ENCODE assay signal across 1 cellular context in the genomic region with DNA sequence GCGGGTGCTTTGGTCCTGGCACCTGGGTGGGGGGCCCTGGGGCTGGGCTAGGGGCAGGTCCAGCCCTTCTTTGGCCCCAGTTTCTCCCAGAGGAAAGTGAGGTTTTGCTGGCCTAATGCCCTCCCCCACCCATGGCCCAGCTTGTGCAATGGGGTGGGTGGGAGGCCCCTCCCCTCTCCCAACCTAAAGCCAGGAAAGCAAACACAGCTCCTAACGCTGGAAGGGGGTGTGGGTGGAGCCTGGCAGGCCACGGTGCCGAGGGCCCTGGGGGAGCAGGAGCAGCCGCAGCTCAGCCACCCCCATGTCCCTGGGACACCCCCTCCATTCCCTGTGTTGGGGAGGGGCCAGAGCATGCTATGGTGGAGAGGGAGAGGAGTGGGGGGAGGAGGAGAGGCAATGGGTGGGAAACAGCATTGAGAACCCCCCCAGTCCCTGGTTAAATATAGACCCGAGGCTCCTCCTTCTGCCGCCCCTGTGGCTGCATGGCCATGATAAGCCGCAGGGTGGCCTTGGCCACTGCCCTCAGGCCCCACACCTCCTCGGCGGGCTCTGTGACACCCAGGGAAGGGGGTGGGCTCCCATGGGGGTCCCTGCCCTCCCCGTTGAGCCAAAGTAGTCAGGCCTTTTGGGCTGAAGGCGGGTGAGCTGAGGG.
TF ChIP-seq lines count a peak whose summit lies in the region.

No MANE protein-coding gene starts in this region.

TF ChIP-seq in HEK293, 187 proteins besides CTCF, POLR2A, EP300 and RAD21 (continued from another document):
- TF ChIP-seq, protein P1, sequence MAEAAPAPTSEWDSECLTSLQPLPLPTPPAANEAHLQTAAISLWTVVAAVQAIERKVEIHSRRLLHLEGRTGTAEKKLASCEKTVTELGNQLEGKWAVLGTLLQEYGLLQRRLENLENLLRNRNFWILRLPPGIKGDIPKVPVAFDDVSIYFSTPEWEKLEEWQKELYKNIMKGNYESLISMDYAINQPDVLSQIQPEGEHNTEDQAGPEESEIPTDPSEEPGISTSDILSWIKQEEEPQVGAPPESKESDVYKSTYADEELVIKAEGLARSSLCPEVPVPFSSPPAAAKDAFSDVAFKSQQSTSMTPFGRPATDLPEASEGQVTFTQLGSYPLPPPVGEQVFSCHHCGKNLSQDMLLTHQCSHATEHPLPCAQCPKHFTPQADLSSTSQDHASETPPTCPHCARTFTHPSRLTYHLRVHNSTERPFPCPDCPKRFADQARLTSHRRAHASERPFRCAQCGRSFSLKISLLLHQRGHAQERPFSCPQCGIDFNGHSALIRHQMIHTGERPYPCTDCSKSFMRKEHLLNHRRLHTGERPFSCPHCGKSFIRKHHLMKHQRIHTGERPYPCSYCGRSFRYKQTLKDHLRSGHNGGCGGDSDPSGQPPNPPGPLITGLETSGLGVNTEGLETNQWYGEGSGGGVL (tag by site-specific recombination; IDR thresholded peaks at IDR 0.05): peak; percentile 84
- TF ChIP-seq ZNF544 (tag by site-specific recombination; IDR thresholded peaks at IDR 0.05) (no peak), GLIS2 (tag by site-specific recombination; IDR thresholded peaks at IDR 0.05) (peak; percentile 42; the same call in 1 of the 2 replicates), EGR2 (tag by site-specific recombination; IDR thresholded peaks at IDR 0.05; ENCODE audit: low read depth) (peak; percentile 92), IKZF3 (tag by site-specific recombination; IDR thresholded peaks at IDR 0.05) (0 out of 2 replicates have a peak, but pooled peaks have one; percentile 21), GLIS1 (tag by site-specific recombination; IDR thresholded peaks at IDR 0.05) (0 out of 2 replicates have a peak, but pooled peaks have one; percentile 39), ZFHX2 (tag by site-specific recombination; conservative IDR thresholded peaks at IDR 0.05) (peak; percentile 95), ZNF184 (tag by site-specific recombination; IDR thresholded peaks at IDR 0.05) (no peak)
- TF ChIP-seq, protein P2, sequence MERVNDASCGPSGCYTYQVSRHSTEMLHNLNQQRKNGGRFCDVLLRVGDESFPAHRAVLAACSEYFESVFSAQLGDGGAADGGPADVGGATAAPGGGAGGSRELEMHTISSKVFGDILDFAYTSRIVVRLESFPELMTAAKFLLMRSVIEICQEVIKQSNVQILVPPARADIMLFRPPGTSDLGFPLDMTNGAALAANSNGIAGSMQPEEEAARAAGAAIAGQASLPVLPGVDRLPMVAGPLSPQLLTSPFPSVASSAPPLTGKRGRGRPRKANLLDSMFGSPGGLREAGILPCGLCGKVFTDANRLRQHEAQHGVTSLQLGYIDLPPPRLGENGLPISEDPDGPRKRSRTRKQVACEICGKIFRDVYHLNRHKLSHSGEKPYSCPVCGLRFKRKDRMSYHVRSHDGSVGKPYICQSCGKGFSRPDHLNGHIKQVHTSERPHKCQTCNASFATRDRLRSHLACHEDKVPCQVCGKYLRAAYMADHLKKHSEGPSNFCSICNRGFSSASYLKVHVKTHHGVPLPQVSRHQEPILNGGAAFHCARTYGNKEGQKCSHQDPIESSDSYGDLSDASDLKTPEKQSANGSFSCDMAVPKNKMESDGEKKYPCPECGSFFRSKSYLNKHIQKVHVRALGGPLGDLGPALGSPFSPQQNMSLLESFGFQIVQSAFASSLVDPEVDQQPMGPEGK (tag by site-specific recombination; IDR thresholded peaks at IDR 0.05): peak; percentile 33; the same call in 1 of the 2 replicates
- TF ChIP-seq, protein P3, sequence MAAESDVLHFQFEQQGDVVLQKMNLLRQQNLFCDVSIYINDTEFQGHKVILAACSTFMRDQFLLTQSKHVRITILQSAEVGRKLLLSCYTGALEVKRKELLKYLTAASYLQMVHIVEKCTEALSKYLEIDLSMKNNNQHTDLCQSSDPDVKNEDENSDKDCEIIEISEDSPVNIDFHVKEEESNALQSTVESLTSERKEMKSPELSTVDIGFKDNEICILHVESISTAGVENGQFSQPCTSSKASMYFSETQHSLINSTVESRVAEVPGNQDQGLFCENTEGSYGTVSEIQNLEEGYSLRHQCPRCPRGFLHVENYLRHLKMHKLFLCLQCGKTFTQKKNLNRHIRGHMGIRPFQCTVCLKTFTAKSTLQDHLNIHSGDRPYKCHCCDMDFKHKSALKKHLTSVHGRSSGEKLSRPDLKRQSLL (tag by site-specific recombination; IDR thresholded peaks at IDR 0.05): no peak
- TF ChIP-seq, protein P4, sequence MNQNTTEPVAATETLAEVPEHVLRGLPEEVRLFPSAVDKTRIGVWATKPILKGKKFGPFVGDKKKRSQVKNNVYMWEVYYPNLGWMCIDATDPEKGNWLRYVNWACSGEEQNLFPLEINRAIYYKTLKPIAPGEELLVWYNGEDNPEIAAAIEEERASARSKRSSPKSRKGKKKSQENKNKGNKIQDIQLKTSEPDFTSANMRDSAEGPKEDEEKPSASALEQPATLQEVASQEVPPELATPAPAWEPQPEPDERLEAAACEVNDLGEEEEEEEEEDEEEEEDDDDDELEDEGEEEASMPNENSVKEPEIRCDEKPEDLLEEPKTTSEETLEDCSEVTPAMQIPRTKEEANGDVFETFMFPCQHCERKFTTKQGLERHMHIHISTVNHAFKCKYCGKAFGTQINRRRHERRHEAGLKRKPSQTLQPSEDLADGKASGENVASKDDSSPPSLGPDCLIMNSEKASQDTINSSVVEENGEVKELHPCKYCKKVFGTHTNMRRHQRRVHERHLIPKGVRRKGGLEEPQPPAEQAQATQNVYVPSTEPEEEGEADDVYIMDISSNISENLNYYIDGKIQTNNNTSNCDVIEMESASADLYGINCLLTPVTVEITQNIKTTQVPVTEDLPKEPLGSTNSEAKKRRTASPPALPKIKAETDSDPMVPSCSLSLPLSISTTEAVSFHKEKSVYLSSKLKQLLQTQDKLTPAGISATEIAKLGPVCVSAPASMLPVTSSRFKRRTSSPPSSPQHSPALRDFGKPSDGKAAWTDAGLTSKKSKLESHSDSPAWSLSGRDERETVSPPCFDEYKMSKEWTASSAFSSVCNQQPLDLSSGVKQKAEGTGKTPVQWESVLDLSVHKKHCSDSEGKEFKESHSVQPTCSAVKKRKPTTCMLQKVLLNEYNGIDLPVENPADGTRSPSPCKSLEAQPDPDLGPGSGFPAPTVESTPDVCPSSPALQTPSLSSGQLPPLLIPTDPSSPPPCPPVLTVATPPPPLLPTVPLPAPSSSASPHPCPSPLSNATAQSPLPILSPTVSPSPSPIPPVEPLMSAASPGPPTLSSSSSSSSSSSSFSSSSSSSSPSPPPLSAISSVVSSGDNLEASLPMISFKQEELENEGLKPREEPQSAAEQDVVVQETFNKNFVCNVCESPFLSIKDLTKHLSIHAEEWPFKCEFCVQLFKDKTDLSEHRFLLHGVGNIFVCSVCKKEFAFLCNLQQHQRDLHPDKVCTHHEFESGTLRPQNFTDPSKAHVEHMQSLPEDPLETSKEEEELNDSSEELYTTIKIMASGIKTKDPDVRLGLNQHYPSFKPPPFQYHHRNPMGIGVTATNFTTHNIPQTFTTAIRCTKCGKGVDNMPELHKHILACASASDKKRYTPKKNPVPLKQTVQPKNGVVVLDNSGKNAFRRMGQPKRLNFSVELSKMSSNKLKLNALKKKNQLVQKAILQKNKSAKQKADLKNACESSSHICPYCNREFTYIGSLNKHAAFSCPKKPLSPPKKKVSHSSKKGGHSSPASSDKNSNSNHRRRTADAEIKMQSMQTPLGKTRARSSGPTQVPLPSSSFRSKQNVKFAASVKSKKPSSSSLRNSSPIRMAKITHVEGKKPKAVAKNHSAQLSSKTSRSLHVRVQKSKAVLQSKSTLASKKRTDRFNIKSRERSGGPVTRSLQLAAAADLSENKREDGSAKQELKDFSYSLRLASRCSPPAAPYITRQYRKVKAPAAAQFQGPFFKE (tag by site-specific recombination; IDR thresholded peaks at IDR 0.05; ENCODE audit: borderline replicate concordance): no peak
